In genomic region chr4:2804449-2804972, GRCh38 we compare ENCODE assay signal across 19 cellular contexts. TPM values are rescaled to one million over a fixed set of nuclear protein-coding genes. Genes with fewer than 3 reads are reported as not detected.
DNase-seq lines count a peak whose midpoint lies in the region; ATAC-seq and TF ChIP-seq lines count a peak whose summit lies in the region.
"Had no signal": no experiment of that assay in that cellular context is flagged by ENCODE, and none has a peak within 500 bp of the region (broad histone marks: within the 10 kb centered on the region; RNA-seq: fewer than 3 reads in every experiment).

No MANE protein-coding gene starts in this region.

- TF ChIP-seq CTCF in RWPE1 (conservative IDR thresholded peaks at IDR 0.05; ENCODE audit: low read depth) (no peak), esophagus muscularis mucosa (IDR thresholded peaks at IDR 0.05) (no peak), natural killer cell (IDR thresholded peaks at IDR 0.05) (no peak), transverse colon (IDR thresholded peaks at IDR 0.05) (no peak)

- no peaks in the 10 kb centered on the region for H3K9me3 ChIP-seq in esophagus muscularis mucosa
- no peaks in the 10 kb centered on the region for H3K9me3 ChIP-seq in transverse colon
- H3K9me3 ChIP-seq: Caco-2, gastroesophageal sphincter had no signal

- TF ChIP-seq EP300 in esophagus muscularis mucosa (IDR thresholded peaks at IDR 0.05): no peak
- no peak for TF ChIP-seq EP300 in transverse colon (IDR thresholded peaks at IDR 0.05; ENCODE audit: low read depth)

- peaks cover 17 to 45% of the 10 kb centered on the region in 2 donors for H3K4me1 Mint-ChIP-seq in natural killer cell

- H3K36me3 ChIP-seq in esophagus muscularis mucosa: no peaks in the 10 kb centered on the region
- no peaks in the 10 kb centered on the region for H3K36me3 ChIP-seq in transverse colon
- H3K36me3 ChIP-seq: gastroesophageal sphincter had no signal

- H3K4me1 ChIP-seq in esophagus muscularis mucosa (peaks cover 92 to 93% (median 92%) of the 10 kb centered on the region in 4 donors), transverse colon (peaks cover 49 to 86% (median 67%) of the 10 kb centered on the region in 4 donors)

- CTCF ChIA-PET in RWPE1 (lab: Yijun Ruan, JAX): no interaction called here

- H3K4me3 Mint-ChIP-seq in natural killer cell: peak overlapping the region; percentile 50
- H3K4me3 Mint-ChIP-seq: activated CD8-positive, alpha-beta T cell treated with anti-CD3 and anti-CD28 coated beads, Interleukin-2, amount 10 ng/mL, durations not matched to agents 7 days and 5 days; activated T-cell treated with anti-CD3 and anti-CD28 coated beads, Interleukin-2, amount 50 U/mL, for 72 hours; neural crest cell; T-cell had no signal

- H3K9me3 Mint-ChIP-seq in natural killer cell: no peaks in the 10 kb centered on the region
- H3K9me3 Mint-ChIP-seq: activated T-cell treated with anti-CD3 and anti-CD28 coated beads, Interleukin-2, amount 50 U/mL, for 72 hours; memory B cell; neural crest cell; T-cell had no signal

- DNase-seq in RWPE1 (ENCODE audit: low spot score) (no peak), esophagus muscularis mucosa (ENCODE audit: extremely low spot score) (no peak), natural killer cell (no peak), transverse colon (no peak), NCI-H774 (lab: John Stamatoyannopoulos, UW) (no peak), midbrain (lab: John Stamatoyannopoulos, UW) (no peak), NCI-H1092 treated with DMSO at 0.1 percent for 48 hours (lab: John Stamatoyannopoulos, UW) (no peak)
- DNase-seq: activated CD8-positive, alpha-beta T cell treated with anti-CD3 and anti-CD28 coated beads, Interleukin-2, amount 10 ng/mL, durations not matched to agents 7 days and 5 days; Caco-2; NCI-H1092; NCI-H2107; SHP77; stimulated activated naive CD4-positive, alpha-beta T cell treated with Interleukin-2 at 50 U/mL for 16 hours; T-cell had no signal

- H3K4me3 ChIP-seq in esophagus muscularis mucosa: no peak overlapping the region
- H3K4me3 ChIP-seq in transverse colon: no peak overlapping the region
- H3K4me3 ChIP-seq: dorsolateral prefrontal cortex, gastroesophageal sphincter had no signal

- no peaks in the 10 kb centered on the region for H3K27me3 ChIP-seq in esophagus muscularis mucosa
- H3K27me3 ChIP-seq in transverse colon: no peaks in the 10 kb centered on the region
- H3K27me3 ChIP-seq: dorsolateral prefrontal cortex, gastroesophageal sphincter had no signal

- no peaks in the 10 kb centered on the region for H3K27me3 Mint-ChIP-seq in natural killer cell (ENCODE audit: low read depth in 2 of 2)
- H3K27me3 Mint-ChIP-seq: memory B cell, T-cell had no signal

- H3K27ac ChIP-seq in RWPE1 (peak overlapping the region; percentile 90), esophagus muscularis mucosa (replicated peaks in 1 of 4) (peak overlapping the region; percentile 47 to 63 (median 50)), transverse colon (peak overlapping the region; percentile 81 to 82 (median 82))

- intact Hi-C loops in esophagus muscularis mucosa (cut with DNase I): no loop called here
- intact Hi-C loops in natural killer cell (cut with micrococcal nuclease): no loop called here
- intact Hi-C loops in transverse colon (cut with DNase I; ENCODE audit: low total_unique reads): no loop called here

- in situ Hi-C loops in transverse colon (cut with MboI; ENCODE audit: low pct_ligation_motif_present in 1 of 4, low pct_unique_long_range_greater_than_20kb in 1 of 4, low sequenced_read_pairs in 3 of 4): no loop called here

- TF ChIP-seq POLR2A in esophagus muscularis mucosa (IDR thresholded peaks at IDR 0.05; ENCODE audit: low read depth) (no peak), transverse colon (IDR thresholded peaks at IDR 0.05) (no peak)

- no peak for ATAC-seq in natural killer cell
- ATAC-seq: activated CD8-positive, alpha-beta T cell treated with anti-CD3 and anti-CD28 coated beads, Interleukin-2, amount 10 ng/mL, durations not matched to agents 7 days and 5 days; activated T-cell treated with anti-CD3 and anti-CD28 coated beads, Interleukin-2, amount 50 U/mL, for 72 hours; gastroesophageal sphincter; T-cell had no signal

- peak overlapping the region in 1 of 2 donors; percentile 79 for H3K27ac Mint-ChIP-seq in natural killer cell
- H3K27ac Mint-ChIP-seq: activated CD8-positive, alpha-beta T cell treated with anti-CD3 and anti-CD28 coated beads, Interleukin-2, amount 10 ng/mL, durations not matched to agents 7 days and 5 days; activated T-cell treated with anti-CD3 and anti-CD28 coated beads, Interleukin-2, amount 50 U/mL, for 72 hours; T-cell had no signal

- no peaks in the 10 kb centered on the region for H3K36me3 Mint-ChIP-seq in natural killer cell
- H3K36me3 Mint-ChIP-seq: memory B cell, T-cell had no signal

- POLR2A ChIA-PET in RWPE1 (lab: Yijun Ruan, JAX; ENCODE audit: low non-redundant PET): no interaction called here

- 93% methylated on average over 6 of the region's 10 CpGs for WGBS in esophagus muscularis mucosa
- 90% methylated on average over 10 of the region's 10 CpGs; no CpG with 5 or more reads in 1 of the 2 donors for WGBS in transverse colon (ENCODE audit: low coverage in 1 of 2), 2 donors

RNA-seq across cellular contexts. Expression of gene SH3BP2, which starts 11.6 kb away (rescaled TPM):
- total RNA-seq in esophagus muscularis mucosa (10 to 100 TPM; 25.2 to 34.5 (median 31.5) TPM), natural killer cell (100 to 1,000 TPM; 213 to 283 (median 221) TPM), transverse colon (100 to 1,000 TPM in 3 of 4 donors, 10 to 100 TPM in 1; 92.6 to 301 (median 117) TPM)

RNA-seq across cellular contexts. Expression of gene ADD1, which starts 39.1 kb away (rescaled TPM):
- total RNA-seq in esophagus muscularis mucosa: 100 to 1,000 TPM; 253 to 402 (median 311) TPM
- total RNA-seq in natural killer cell: 100 to 1,000 TPM; 383 to 465 (median 452) TPM
- total RNA-seq in transverse colon: 100 to 1,000 TPM; 218 to 392 (median 299) TPM

RNA-seq across cellular contexts. Expression of gene TNIP2, which starts 48.4 kb away (rescaled TPM):
- total RNA-seq in esophagus muscularis mucosa (10 to 100 TPM; 56.1 to 85.5 (median 75.4) TPM), natural killer cell (10 to 100 TPM; 35.6 to 53.9 (median 41.6) TPM), transverse colon (100 to 1,000 TPM in 3 of 4 donors, 10 to 100 TPM in 1; 91.8 to 203 (median 129) TPM)
